9 cellular contexts compared by ENCODE assay signal in the genomic region with DNA sequence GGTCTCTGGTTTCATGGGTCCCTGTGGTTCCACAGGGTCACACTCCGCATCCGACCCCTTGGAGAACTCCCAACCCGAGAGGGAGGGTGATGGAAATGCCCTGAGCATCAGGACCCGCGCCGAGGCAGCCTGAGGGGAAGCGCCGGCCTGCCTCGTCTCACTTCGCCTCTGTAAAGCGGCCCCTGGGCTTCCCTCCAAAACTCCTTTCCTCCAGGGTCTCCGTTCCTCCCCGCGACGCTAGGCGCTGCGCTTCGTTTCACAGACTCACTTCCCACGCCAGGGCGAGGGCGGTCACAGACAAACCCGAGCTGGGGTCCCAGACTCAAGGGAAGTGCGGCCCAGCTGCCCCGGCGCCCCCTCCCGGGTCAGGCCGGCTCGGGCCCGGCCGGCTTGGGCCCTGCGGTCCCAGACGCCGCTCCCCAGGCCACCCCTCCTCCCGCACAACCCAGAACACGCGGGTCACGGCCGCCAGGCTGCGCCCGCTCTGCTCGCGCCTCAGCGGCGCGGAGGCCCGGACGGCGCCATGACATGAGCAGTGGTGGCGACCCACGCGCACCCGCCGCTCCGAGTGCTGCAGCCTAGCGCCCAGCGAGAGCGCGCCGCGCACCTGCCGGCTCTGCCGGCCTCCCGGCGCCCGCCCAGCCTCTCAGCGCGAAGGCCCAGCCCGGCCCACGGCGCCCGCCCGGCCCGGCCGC. TPM values are rescaled to one million over a fixed set of nuclear protein-coding genes. Genes with fewer than 3 reads are reported as not detected.
DNase-seq lines count a peak whose midpoint lies in the region; ATAC-seq, FAIRE-seq and TF ChIP-seq lines count a peak whose summit lies in the region.
"Had no signal": no experiment of that assay in that cellular context is flagged by ENCODE, and none has a peak within 500 bp of the region (broad histone marks: within the 10 kb centered on the region; RNA-seq: fewer than 3 reads in every experiment).

No MANE protein-coding gene starts in this region.

- H3K9ac ChIP-seq in NT2/D1 (ENCODE audit: insufficient read length, low read depth) = peak overlapping the region; percentile 90

- ATAC-seq in HG03039 (IDR thresholded peaks at IDR 0.05; ENCODE audit: unreplicated experiment) (peak; percentile 31), heart left ventricle (peak in 3 of 4 donors; percentile 71 to 81 (median 77))

- TF ChIP-seq POLR2A in heart left ventricle (IDR thresholded peaks at IDR 0.05) = no peak

- intact Hi-C loops in heart left ventricle (cut with DNase I) = no loop called here

- 1 to 3% (median 1%) methylated on average over 28 to 74 of the region's 74 CpGs for WGBS in heart left ventricle, 4 donors

- DNase-seq in NCI-H2196 (lab: John Stamatoyannopoulos, UW; ENCODE audit: unreplicated experiment) (peak; percentile 4), NCI-H2196 treated with DMSO at 0.1 percent for 48 hours (lab: John Stamatoyannopoulos, UW; ENCODE audit: unreplicated experiment) (no peak), NT2/D1 (ENCODE audit: low read depth, low spot score) (no peak), activated gamma-delta T cell treated with Interleukin-2 at 50 U/mL for 16 hours (peak; percentile 55), heart left ventricle (peak; percentile 18 to 74 (median 45)), pons (ENCODE audit: low spot score) (peak; percentile 40), urothelium cell line (ENCODE audit: low spot score) (peak; percentile 61)

- peak in 3 of 12 donors; percentile 10 to 18 (median 12) for TF ChIP-seq CTCF in heart left ventricle (IDR thresholded peaks at IDR 0.05)

- H3K4me3 ChIP-seq in NT2/D1 (ENCODE audit: insufficient read length, low read depth) (peak overlapping the region; percentile 85), heart left ventricle (peak overlapping the region; percentile 19 to 74 (median 51))

- no peak for FAIRE-seq in urothelium cell line (lab: Jason Lieb, UNC)
- FAIRE-seq: endometrium had no signal

- H3K36me3 ChIP-seq in NT2/D1 (ENCODE audit: insufficient read depth, insufficient read length, low read length) = peaks cover 3% of the 10 kb centered on the region
- no peaks in the 10 kb centered on the region for H3K36me3 ChIP-seq in heart left ventricle

- H3K27me3 ChIP-seq in NT2/D1 (ENCODE audit: insufficient read depth, insufficient read length) (peaks cover 30% of the 10 kb centered on the region), heart left ventricle (peaks cover 0 to 27% (median 4%) of the 10 kb centered on the region in 9 donors)

- H3K4me1 ChIP-seq in NT2/D1 (ENCODE audit: insufficient read depth, insufficient read length) (peaks cover 11% of the 10 kb centered on the region), heart left ventricle (peaks cover 0 to 62% (median 5%) of the 10 kb centered on the region in 12 donors)

- H3K9me3 ChIP-seq in NT2/D1 (ENCODE audit: insufficient read depth, low read length) (no peaks in the 10 kb centered on the region), heart left ventricle (no peaks in the 10 kb centered on the region)

- H3K27ac ChIP-seq in heart left ventricle = peak overlapping the region in 4 of 12 donors; percentile 5 to 86 (median 34)

RNA-seq across cellular contexts. Expression of gene NUP210, which starts 0.6 kb away (rescaled TPM):
- total RNA-seq in heart left ventricle = 1 to 10 TPM; 1.3 to 9.7 (median 2.8) TPM
- 1 to 10 TPM; 1.5 to 1.7 TPM for polyA plus RNA-seq in heart left ventricle

Comparison
In these comparisons a context has a peak if more than half of its experiments do, and no peak if none do; other contexts are left out.
1. DNase-seq: peak in NCI-H2196 (single experiment), activated gamma-delta T cell treated with Interleukin-2 at 50 U/mL for 16 hours (single experiment), heart left ventricle (5 of 5), pons (single experiment) and urothelium cell line (single experiment); none in NCI-H2196 treated with DMSO at 0.1 percent for 48 hours (single experiment) and NT2/D1 (single experiment).